In genomic region chr11:70384486-70385152, GRCh38 we compare ENCODE assay signal across 3 cellular contexts.
TF ChIP-seq lines count a peak whose summit lies in the region.

No MANE protein-coding gene starts in this region.

TF ChIP-seq in SK-N-SH, 30 proteins besides CTCF, POLR2A, EP300 and RAD21 (continued from another document):
- TF ChIP-seq PBX3 (IDR thresholded peaks at IDR 0.05): no peak
- no peak for TF ChIP-seq ZBTB33 (IDR thresholded peaks at IDR 0.05; ENCODE audit: borderline replicate concordance, low read depth)
- no peak for TF ChIP-seq MEF2A (IDR thresholded peaks at IDR 0.05; ENCODE audit: borderline replicate concordance, low read depth)
- no peak for TF ChIP-seq CHD2 (IDR thresholded peaks at IDR 0.05; ENCODE audit: low read length, partially characterized antibody)
- no peak for TF ChIP-seq ELF1 (IDR thresholded peaks at IDR 0.05)

TF ChIP-seq in SK-N-SH treated with all-trans-retinoic acid at 6 μM for 48 hours, 23 proteins besides CTCF, POLR2A, EP300 and RAD21 (continued from another document):
- TF ChIP-seq TSHZ2 (CRISPR knock-in tag; IDR thresholded peaks at IDR 0.05) (no peak), SNAI2 (CRISPR knock-in tag; IDR thresholded peaks at IDR 0.05) (no peak), ISL1 (CRISPR knock-in tag; IDR thresholded peaks at IDR 0.05) (no peak), ESRRG (CRISPR knock-in tag; IDR thresholded peaks at IDR 0.05) (no peak), ZNF70 (CRISPR knock-in tag; IDR thresholded peaks at IDR 0.05) (no peak), ZNF8 (CRISPR knock-in tag; IDR thresholded peaks at IDR 0.05) (no peak), ZFP3 (CRISPR knock-in tag; IDR thresholded peaks at IDR 0.05) (no peak), TCF4 (CRISPR knock-in tag; IDR thresholded peaks at IDR 0.05; ENCODE audit: borderline replicate concordance) (no peak), GLIS3 (CRISPR knock-in tag; IDR thresholded peaks at IDR 0.05) (no peak), POU6F1 (CRISPR knock-in tag; IDR thresholded peaks at IDR 0.05; ENCODE audit: borderline replicate concordance, low read depth) (no peak)

TF ChIP-seq in GM12878, 131 proteins besides CTCF, POLR2A, EP300 and RAD21 (continued from another document):
- TF ChIP-seq IRF3 (IDR thresholded peaks at IDR 0.05): no peak
- TF ChIP-seq BCL3 (IDR thresholded peaks at IDR 0.05; ENCODE audit: borderline replicate concordance, insufficient read depth, low read depth, low read length, poor library complexity, severe bottlenecking): no peak
- TF ChIP-seq SIN3A (IDR thresholded peaks at IDR 0.05; ENCODE audit: low read depth, low read length): no peak
- no peak for TF ChIP-seq NR2F1 (conservative IDR thresholded peaks at IDR 0.05)
- TF ChIP-seq MEF2A (IDR thresholded peaks at IDR 0.05; ENCODE audit: insufficient read depth, low read depth, low read length): no peak
- no peak for TF ChIP-seq SUPT20H (IDR thresholded peaks at IDR 0.05; ENCODE audit: borderline replicate concordance, control insufficient read depth, low read depth, low read length)
- no peak for TF ChIP-seq ZBTB33 (IDR thresholded peaks at IDR 0.05)
- no peak for TF ChIP-seq EZH2 (IDR thresholded peaks at IDR 0.05; ENCODE audit: borderline replicate concordance, control insufficient read depth, low read depth, low read length)
